ENCODE assay signal across 1 cellular context in the genomic region with DNA sequence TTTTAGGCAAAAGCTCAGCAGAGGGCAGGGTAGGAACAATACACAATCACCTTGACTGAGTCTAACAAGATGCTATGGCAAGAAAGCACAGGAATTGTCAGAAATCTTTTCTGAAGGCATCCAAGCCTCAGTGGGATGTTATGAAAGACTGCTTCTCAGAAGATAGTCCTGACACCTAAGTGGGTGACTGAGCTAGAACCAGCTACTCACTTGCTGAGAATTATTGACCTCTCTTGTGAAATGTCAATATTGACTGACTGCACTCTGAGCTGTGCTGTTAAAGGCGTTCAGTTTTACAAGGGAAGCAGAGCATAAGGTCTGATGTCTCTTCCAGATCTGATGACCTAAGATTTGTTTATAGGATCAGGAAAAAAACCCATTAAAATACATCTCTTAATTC.
TF ChIP-seq lines count a peak whose summit lies in the region.

No MANE protein-coding gene starts in this region.

TF ChIP-seq in HepG2, 621 proteins besides CTCF, POLR2A, EP300 and RAD21 (continued from another document and continues in another):
- TF ChIP-seq KLF9 (CRISPR knock-in tag; IDR thresholded peaks at IDR 0.05; ENCODE audit: low read depth) (no peak), ZNF232 (CRISPR knock-in tag; IDR thresholded peaks at IDR 0.05; ENCODE audit: borderline replicate concordance) (peak; percentile 83; the same call in 1 of the 2 replicates), FOXC1 (CRISPR knock-in tag; IDR thresholded peaks at IDR 0.05; ENCODE audit: borderline replicate concordance) (no peak), ZFP36 (IDR thresholded peaks at IDR 0.05; ENCODE audit: borderline replicate concordance, low read depth, low read length, partially characterized antibody) (no peak), MTF2 (CRISPR knock-in tag; IDR thresholded peaks at IDR 0.05; ENCODE audit: borderline replicate concordance) (no peak; the same call in 1 of the 2 replicates), ZBTB3 (CRISPR knock-in tag; IDR thresholded peaks at IDR 0.05; ENCODE audit: borderline replicate concordance, low read depth) (no peak; the same call in 1 of the 2 replicates), ZNF749 (CRISPR knock-in tag; IDR thresholded peaks at IDR 0.05; ENCODE audit: borderline replicate concordance) (peak; percentile 22; the same call in 1 of the 2 replicates), TOPORS (CRISPR knock-in tag; IDR thresholded peaks at IDR 0.05) (0 out of 2 replicates have a peak, but pooled peaks have one; percentile 26), SPEN (CRISPR knock-in tag; IDR thresholded peaks at IDR 0.05; ENCODE audit: low read depth) (peak; percentile 78), JARID2 (CRISPR knock-in tag; IDR thresholded peaks at IDR 0.05; ENCODE audit: insufficient replicate concordance) (no peak), ADNP (CRISPR knock-in tag; IDR thresholded peaks at IDR 0.05) (no peak), ZNF747 (CRISPR knock-in tag; IDR thresholded peaks at IDR 0.05; ENCODE audit: borderline replicate concordance) (peak; percentile 58; the same call in 1 of the 2 replicates), NCOR1 (IDR thresholded peaks at IDR 0.05; ENCODE audit: borderline replicate concordance, low read length) (peak; percentile 82), ZNF282 (IDR thresholded peaks at IDR 0.05; ENCODE audit: partially characterized antibody) (no peak), ZNF331 (CRISPR knock-in tag; IDR thresholded peaks at IDR 0.05) (peak; percentile 98), MXI1 (IDR thresholded peaks at IDR 0.05; ENCODE audit: borderline replicate concordance, low read depth, low read length) (peak; percentile 43; the same call in 1 of the 3 replicates), FOXO1 (CRISPR knock-in tag; IDR thresholded peaks at IDR 0.05) (peak; percentile 88), NPAS2 (CRISPR knock-in tag; IDR thresholded peaks at IDR 0.05; ENCODE audit: borderline replicate concordance) (no peak), MTA1 (CRISPR knock-in tag; IDR thresholded peaks at IDR 0.05; ENCODE audit: borderline replicate concordance) (no peak; the same call in 1 of the 2 replicates), ELF1 (CRISPR knock-in tag; IDR thresholded peaks at IDR 0.05) (0 out of 2 replicates have a peak, but pooled peaks have one; percentile 25), RFXAP (CRISPR knock-in tag; IDR thresholded peaks at IDR 0.05; ENCODE audit: borderline replicate concordance) (0 out of 2 replicates have a peak, but pooled peaks have one; percentile 51), NKX3-1 (CRISPR knock-in tag; IDR thresholded peaks at IDR 0.05) (peak; percentile 89; the same call in 1 of the 2 replicates), ARNTL (CRISPR knock-in tag; IDR thresholded peaks at IDR 0.05) (peak; percentile 63), ZNF263 (CRISPR knock-in tag; IDR thresholded peaks at IDR 0.05) (0 out of 2 replicates have a peak, but pooled peaks have one; percentile 47)
- TF ChIP-seq, protein P1, sequence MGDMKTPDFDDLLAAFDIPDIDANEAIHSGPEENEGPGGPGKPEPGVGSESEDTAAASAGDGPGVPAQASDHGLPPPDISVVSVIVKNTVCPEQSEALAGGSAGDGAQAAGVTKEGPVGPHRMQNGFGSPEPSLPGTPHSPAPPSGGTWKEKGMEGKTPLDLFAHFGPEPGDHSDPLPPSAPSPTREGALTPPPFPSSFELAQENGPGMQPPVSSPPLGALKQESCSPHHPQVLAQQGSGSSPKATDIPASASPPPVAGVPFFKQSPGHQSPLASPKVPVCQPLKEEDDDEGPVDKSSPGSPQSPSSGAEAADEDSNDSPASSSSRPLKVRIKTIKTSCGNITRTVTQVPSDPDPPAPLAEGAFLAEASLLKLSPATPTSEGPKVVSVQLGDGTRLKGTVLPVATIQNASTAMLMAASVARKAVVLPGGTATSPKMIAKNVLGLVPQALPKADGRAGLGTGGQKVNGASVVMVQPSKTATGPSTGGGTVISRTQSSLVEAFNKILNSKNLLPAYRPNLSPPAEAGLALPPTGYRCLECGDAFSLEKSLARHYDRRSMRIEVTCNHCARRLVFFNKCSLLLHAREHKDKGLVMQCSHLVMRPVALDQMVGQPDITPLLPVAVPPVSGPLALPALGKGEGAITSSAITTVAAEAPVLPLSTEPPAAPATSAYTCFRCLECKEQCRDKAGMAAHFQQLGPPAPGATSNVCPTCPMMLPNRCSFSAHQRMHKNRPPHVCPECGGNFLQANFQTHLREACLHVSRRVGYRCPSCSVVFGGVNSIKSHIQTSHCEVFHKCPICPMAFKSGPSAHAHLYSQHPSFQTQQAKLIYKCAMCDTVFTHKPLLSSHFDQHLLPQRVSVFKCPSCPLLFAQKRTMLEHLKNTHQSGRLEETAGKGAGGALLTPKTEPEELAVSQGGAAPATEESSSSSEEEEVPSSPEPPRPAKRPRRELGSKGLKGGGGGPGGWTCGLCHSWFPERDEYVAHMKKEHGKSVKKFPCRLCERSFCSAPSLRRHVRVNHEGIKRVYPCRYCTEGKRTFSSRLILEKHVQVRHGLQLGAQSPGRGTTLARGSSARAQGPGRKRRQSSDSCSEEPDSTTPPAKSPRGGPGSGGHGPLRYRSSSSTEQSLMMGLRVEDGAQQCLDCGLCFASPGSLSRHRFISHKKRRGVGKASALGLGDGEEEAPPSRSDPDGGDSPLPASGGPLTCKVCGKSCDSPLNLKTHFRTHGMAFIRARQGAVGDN (CRISPR knock-in tag; IDR thresholded peaks at IDR 0.05): no peak
- TF ChIP-seq, protein P2, sequence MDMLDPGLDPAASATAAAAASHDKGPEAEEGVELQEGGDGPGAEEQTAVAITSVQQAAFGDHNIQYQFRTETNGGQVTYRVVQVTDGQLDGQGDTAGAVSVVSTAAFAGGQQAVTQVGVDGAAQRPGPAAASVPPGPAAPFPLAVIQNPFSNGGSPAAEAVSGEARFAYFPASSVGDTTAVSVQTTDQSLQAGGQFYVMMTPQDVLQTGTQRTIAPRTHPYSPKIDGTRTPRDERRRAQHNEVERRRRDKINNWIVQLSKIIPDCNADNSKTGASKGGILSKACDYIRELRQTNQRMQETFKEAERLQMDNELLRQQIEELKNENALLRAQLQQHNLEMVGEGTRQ (IDR thresholded peaks at IDR 0.05; ENCODE audit: low read depth, low read length): no peak
- TF ChIP-seq, protein P2 (CRISPR knock-in tag; IDR thresholded peaks at IDR 0.05; ENCODE audit: borderline replicate concordance): no peak
- TF ChIP-seq, protein P3, sequence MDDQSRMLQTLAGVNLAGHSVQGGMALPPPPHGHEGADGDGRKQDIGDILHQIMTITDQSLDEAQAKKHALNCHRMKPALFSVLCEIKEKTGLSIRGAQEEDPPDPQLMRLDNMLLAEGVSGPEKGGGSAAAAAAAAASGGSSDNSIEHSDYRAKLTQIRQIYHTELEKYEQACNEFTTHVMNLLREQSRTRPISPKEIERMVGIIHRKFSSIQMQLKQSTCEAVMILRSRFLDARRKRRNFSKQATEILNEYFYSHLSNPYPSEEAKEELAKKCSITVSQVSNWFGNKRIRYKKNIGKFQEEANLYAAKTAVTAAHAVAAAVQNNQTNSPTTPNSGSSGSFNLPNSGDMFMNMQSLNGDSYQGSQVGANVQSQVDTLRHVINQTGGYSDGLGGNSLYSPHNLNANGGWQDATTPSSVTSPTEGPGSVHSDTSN (CRISPR knock-in tag; IDR thresholded peaks at IDR 0.05; ENCODE audit: borderline replicate concordance): no peak
- TF ChIP-seq, protein P4, sequence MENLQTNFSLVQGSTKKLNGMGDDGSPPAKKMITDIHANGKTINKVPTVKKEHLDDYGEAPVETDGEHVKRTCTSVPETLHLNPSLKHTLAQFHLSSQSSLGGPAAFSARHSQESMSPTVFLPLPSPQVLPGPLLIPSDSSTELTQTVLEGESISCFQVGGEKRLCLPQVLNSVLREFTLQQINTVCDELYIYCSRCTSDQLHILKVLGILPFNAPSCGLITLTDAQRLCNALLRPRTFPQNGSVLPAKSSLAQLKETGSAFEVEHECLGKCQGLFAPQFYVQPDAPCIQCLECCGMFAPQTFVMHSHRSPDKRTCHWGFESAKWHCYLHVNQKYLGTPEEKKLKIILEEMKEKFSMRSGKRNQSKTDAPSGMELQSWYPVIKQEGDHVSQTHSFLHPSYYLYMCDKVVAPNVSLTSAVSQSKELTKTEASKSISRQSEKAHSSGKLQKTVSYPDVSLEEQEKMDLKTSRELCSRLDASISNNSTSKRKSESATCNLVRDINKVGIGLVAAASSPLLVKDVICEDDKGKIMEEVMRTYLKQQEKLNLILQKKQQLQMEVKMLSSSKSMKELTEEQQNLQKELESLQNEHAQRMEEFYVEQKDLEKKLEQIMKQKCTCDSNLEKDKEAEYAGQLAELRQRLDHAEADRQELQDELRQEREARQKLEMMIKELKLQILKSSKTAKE (CRISPR knock-in tag; IDR thresholded peaks at IDR 0.05; ENCODE audit: borderline replicate concordance): peak; percentile 50; the same call in 1 of the 2 replicates
- TF ChIP-seq, protein P5, sequence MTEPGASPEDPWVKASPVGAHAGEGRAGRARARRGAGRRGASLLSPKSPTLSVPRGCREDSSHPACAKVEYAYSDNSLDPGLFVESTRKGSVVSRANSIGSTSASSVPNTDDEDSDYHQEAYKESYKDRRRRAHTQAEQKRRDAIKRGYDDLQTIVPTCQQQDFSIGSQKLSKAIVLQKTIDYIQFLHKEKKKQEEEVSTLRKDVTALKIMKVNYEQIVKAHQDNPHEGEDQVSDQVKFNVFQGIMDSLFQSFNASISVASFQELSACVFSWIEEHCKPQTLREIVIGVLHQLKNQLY (CRISPR knock-in tag; IDR thresholded peaks at IDR 0.05): peak; percentile 80
- TF ChIP-seq, protein P6, sequence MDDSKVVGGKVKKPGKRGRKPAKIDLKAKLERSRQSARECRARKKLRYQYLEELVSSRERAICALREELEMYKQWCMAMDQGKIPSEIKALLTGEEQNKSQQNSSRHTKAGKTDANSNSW (CRISPR knock-in tag; IDR thresholded peaks at IDR 0.05; ENCODE audit: borderline replicate concordance): no peak
- TF ChIP-seq, protein P7, sequence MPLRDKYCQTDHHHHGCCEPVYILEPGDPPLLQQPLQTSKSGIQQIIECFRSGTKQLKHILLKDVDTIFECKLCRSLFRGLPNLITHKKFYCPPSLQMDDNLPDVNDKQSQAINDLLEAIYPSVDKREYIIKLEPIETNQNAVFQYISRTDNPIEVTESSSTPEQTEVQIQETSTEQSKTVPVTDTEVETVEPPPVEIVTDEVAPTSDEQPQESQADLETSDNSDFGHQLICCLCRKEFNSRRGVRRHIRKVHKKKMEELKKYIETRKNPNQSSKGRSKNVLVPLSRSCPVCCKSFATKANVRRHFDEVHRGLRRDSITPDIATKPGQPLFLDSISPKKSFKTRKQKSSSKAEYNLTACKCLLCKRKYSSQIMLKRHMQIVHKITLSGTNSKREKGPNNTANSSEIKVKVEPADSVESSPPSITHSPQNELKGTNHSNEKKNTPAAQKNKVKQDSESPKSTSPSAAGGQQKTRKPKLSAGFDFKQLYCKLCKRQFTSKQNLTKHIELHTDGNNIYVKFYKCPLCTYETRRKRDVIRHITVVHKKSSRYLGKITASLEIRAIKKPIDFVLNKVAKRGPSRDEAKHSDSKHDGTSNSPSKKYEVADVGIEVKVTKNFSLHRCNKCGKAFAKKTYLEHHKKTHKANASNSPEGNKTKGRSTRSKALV (CRISPR knock-in tag; IDR thresholded peaks at IDR 0.05): peak; percentile 71; the same call in 1 of the 2 replicates
- TF ChIP-seq, protein P8, sequence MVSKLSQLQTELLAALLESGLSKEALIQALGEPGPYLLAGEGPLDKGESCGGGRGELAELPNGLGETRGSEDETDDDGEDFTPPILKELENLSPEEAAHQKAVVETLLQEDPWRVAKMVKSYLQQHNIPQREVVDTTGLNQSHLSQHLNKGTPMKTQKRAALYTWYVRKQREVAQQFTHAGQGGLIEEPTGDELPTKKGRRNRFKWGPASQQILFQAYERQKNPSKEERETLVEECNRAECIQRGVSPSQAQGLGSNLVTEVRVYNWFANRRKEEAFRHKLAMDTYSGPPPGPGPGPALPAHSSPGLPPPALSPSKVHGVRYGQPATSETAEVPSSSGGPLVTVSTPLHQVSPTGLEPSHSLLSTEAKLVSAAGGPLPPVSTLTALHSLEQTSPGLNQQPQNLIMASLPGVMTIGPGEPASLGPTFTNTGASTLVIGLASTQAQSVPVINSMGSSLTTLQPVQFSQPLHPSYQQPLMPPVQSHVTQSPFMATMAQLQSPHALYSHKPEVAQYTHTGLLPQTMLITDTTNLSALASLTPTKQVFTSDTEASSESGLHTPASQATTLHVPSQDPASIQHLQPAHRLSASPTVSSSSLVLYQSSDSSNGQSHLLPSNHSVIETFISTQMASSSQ (IDR thresholded peaks at IDR 0.05; ENCODE audit: low read depth): peak; percentile 42; the same call in 1 of the 2 replicates
- TF ChIP-seq, protein P8 (CRISPR knock-in tag; IDR thresholded peaks at IDR 0.05; ENCODE audit: borderline replicate concordance): peak; percentile 63; the same call in 1 of the 2 replicates
- TF ChIP-seq, protein P9, sequence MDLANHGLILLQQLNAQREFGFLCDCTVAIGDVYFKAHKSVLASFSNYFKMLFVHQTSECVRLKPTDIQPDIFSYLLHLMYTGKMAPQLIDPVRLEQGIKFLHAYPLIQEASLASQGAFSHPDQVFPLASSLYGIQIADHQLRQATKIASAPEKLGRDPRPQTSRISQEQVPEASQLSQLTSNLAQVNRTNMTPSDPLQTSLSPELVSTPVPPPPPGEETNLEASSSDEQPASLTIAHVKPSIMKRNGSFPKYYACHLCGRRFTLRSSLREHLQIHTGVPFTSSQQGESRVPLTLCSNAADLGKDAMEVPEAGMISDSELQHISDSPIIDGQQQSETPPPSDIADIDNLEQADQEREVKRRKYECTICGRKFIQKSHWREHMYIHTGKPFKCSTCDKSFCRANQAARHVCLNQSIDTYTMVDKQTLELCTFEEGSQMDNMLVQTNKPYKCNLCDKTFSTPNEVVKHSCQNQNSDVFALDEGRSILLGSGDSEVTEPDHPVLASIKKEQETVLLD (CRISPR knock-in tag; IDR thresholded peaks at IDR 0.05; ENCODE audit: low read depth): no peak
- TF ChIP-seq, protein P10, sequence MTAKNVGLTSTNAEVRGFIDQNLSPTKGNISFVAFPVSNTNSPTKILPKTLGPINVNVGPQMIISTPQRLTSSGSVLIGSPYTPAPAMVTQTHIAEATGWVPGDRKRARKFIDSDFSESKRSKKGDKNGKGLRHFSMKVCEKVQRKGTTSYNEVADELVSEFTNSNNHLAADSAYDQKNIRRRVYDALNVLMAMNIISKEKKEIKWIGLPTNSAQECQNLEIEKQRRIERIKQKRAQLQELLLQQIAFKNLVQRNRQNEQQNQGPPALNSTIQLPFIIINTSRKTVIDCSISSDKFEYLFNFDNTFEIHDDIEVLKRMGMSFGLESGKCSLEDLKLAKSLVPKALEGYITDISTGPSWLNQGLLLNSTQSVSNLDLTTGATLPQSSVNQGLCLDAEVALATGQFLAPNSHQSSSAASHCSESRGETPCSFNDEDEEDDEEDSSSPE (CRISPR knock-in tag; IDR thresholded peaks at IDR 0.05): no peak
